ENCODE assay signal across 2 cellular contexts in the genomic region with DNA sequence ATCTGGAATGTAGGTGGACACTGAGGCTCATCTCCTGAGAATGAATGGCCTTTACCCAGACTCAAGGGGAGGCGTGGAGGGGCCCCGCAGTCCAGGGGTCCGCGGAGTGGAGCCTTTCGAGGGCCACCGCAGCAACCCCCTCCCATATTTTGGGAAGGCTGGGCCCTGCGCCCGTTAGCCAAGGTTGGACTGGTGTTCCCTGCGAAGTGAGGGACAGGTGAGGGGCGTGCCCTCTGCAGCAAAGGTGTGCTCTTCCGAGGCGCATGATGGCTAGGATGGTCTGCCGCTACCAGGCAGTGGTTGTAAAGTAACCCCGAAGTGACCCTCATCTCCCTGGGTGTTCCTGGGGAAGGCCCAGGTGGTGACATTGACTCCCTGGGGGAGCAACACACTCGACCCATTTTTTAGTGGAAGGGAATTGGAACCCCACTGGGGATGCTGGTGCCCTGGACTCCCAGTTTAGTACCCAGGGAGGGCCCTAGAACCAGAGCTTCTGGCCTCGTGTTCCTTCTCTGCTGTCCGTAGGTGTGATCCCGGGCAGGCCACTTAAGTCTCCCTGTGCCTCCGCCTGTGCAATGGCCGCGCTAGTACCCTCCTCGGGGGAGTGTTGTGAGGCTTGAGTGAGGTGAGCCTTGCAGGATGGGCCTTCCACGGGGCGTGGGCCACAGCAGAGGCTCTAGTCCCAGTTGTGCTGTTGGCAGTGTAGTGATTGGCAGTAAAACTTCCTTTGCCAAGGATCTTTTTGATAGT.
TF ChIP-seq lines count a peak whose summit lies in the region.

No MANE protein-coding gene starts in this region.

TF ChIP-seq in SK-N-SH, 30 proteins besides CTCF, POLR2A, EP300 and RAD21 (continued from another document):
- TF ChIP-seq, protein P1, sequence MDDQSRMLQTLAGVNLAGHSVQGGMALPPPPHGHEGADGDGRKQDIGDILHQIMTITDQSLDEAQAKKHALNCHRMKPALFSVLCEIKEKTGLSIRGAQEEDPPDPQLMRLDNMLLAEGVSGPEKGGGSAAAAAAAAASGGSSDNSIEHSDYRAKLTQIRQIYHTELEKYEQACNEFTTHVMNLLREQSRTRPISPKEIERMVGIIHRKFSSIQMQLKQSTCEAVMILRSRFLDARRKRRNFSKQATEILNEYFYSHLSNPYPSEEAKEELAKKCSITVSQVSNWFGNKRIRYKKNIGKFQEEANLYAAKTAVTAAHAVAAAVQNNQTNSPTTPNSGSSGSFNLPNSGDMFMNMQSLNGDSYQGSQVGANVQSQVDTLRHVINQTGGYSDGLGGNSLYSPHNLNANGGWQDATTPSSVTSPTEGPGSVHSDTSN (IDR thresholded peaks at IDR 0.05) = no peak
- no peak for TF ChIP-seq GATA2 (CRISPR knock-in tag; IDR thresholded peaks at IDR 0.05)
- no peak for TF ChIP-seq FOXJ3 (CRISPR knock-in tag; IDR thresholded peaks at IDR 0.05)
TF ChIP-seq in SK-N-SH: peak in this region for 0.

TF ChIP-seq in SK-N-SH treated with all-trans-retinoic acid at 6 μM for 48 hours, 23 proteins besides CTCF, POLR2A, EP300 and RAD21 (continued from another document):
- TF ChIP-seq, protein P2, sequence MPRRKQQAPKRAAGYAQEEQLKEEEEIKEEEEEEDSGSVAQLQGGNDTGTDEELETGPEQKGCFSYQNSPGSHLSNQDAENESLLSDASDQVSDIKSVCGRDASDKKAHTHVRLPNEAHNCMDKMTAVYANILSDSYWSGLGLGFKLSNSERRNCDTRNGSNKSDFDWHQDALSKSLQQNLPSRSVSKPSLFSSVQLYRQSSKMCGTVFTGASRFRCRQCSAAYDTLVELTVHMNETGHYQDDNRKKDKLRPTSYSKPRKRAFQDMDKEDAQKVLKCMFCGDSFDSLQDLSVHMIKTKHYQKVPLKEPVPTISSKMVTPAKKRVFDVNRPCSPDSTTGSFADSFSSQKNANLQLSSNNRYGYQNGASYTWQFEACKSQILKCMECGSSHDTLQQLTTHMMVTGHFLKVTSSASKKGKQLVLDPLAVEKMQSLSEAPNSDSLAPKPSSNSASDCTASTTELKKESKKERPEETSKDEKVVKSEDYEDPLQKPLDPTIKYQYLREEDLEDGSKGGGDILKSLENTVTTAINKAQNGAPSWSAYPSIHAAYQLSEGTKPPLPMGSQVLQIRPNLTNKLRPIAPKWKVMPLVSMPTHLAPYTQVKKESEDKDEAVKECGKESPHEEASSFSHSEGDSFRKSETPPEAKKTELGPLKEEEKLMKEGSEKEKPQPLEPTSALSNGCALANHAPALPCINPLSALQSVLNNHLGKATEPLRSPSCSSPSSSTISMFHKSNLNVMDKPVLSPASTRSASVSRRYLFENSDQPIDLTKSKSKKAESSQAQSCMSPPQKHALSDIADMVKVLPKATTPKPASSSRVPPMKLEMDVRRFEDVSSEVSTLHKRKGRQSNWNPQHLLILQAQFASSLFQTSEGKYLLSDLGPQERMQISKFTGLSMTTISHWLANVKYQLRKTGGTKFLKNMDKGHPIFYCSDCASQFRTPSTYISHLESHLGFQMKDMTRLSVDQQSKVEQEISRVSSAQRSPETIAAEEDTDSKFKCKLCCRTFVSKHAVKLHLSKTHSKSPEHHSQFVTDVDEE (CRISPR knock-in tag; IDR thresholded peaks at IDR 0.05) = no peak
- TF ChIP-seq ZFP3 (CRISPR knock-in tag; IDR thresholded peaks at IDR 0.05) (no peak), PPARA (CRISPR knock-in tag; IDR thresholded peaks at IDR 0.05; ENCODE audit: borderline replicate concordance) (no peak)
